In genomic region chr3:186807231-186807630, GRCh38 we compare ENCODE assay signal across 8 cellular contexts. TPM values are rescaled to one million over a fixed set of nuclear protein-coding genes. Genes with fewer than 3 reads are reported as not detected.
DNase-seq lines count a peak whose midpoint lies in the region; ATAC-seq, FAIRE-seq and TF ChIP-seq lines count a peak whose summit lies in the region.

No MANE protein-coding gene starts in this region.

- peak overlapping the region; percentile 82 to 95 (median 88) for H3K4me2 ChIP-seq in BLaER1 treated with 17β-estradiol and CSF1 and Interleukin-3, amounts not matched to agents 10 nM and 100 nM
- H3K4me2 ChIP-seq in astrocyte (ENCODE audit: low read length), result peak overlapping the region; percentile 93

- FAIRE-seq in astrocyte (lab: Jason Lieb, UNC), result no peak

- H3K27me3 Mint-ChIP-seq in IgD-negative memory B cell, result no peaks in the 10 kb centered on the region
- H3K27me3 Mint-ChIP-seq in astrocyte (ENCODE audit: low read depth, unreplicated experiment), result no peaks in the 10 kb centered on the region

- ATAC-seq in GM19467 (IDR thresholded peaks at IDR 0.05; ENCODE audit: unreplicated experiment), result no peak

- no peaks in the 10 kb centered on the region for H3K27me3 ChIP-seq in BLaER1 treated with 17β-estradiol and CSF1 and Interleukin-3, amounts not matched to agents 10 nM and 100 nM
- H3K27me3 ChIP-seq in astrocyte (ENCODE audit: insufficient read depth, low read length) (no peaks in the 10 kb centered on the region), mucosa of rectum (ENCODE audit: control insufficient read depth in 2 of 2, insufficient read depth in 2 of 2, low read length in 2 of 2) (no peaks in the 10 kb centered on the region), tibial nerve (no peaks in the 10 kb centered on the region)

- DNase-seq in astrocyte (ENCODE audit: low read depth), result no peak
- no peak for DNase-seq in tibial nerve (ENCODE audit: low spot score in 2 of 2)
- no peak for DNase-seq in cortex of kidney (lab: John Stamatoyannopoulos, UW)
- DNase-seq in globus pallidus (ENCODE audit: low spot score), result no peak

- no peak for TF ChIP-seq POLR2A in tibial nerve (IDR thresholded peaks at IDR 0.05)

- no peaks in the 10 kb centered on the region for H4K20me1 ChIP-seq in BLaER1 treated with 17β-estradiol and CSF1 and Interleukin-3, amounts not matched to agents 10 nM and 100 nM
- no peaks in the 10 kb centered on the region for H4K20me1 ChIP-seq in astrocyte (ENCODE audit: insufficient read depth, low read length)

- H3K4me3 Mint-ChIP-seq in IgD-negative memory B cell, result peak overlapping the region; percentile 96 to 99 (median 98)
- peak overlapping the region; percentile 92 for H3K4me3 Mint-ChIP-seq in astrocyte (ENCODE audit: unreplicated experiment)

- H3K4me3 ChIP-seq in BLaER1 treated with 17β-estradiol and CSF1 and Interleukin-3, amounts not matched to agents 10 nM and 100 nM, result peak overlapping the region; percentile 72 to 88 (median 84)
- H3K4me3 ChIP-seq in astrocyte (ENCODE audit: insufficient read depth, low read depth, low read length) (peak overlapping the region; percentile 99), mucosa of rectum (ENCODE audit: low read length in 2 of 2) (peak overlapping the region; percentile 82 to 99), tibial nerve (peak overlapping the region in 1 of 4 donors; percentile 71)

- no peak for TF ChIP-seq EP300 in tibial nerve (IDR thresholded peaks at IDR 0.05)

- H3K9me3 Mint-ChIP-seq in IgD-negative memory B cell (no peaks in the 10 kb centered on the region), astrocyte (ENCODE audit: unreplicated experiment) (no peaks in the 10 kb centered on the region)

- H3K4me1 Mint-ChIP-seq in IgD-negative memory B cell, result peaks cover 7 to 16% (median 10%) of the 10 kb centered on the region in 3 donors
- H3K4me1 Mint-ChIP-seq in astrocyte (ENCODE audit: low read depth, unreplicated experiment), result no peaks in the 10 kb centered on the region

- H3K79me2 ChIP-seq in astrocyte (ENCODE audit: insufficient read depth, low read length), result peaks cover 22% of the 10 kb centered on the region

- peak overlapping the region in 10 of 11 experiments; percentile 82 to 92 (median 90); a peak in 18 of 22 replicates for H3K9ac ChIP-seq in BLaER1 treated with 17β-estradiol and CSF1 and Interleukin-3, amounts not matched to agents 10 nM and 100 nM
- no peak overlapping the region for H3K9ac ChIP-seq in astrocyte (ENCODE audit: low read length)
- peak overlapping the region; percentile 85 to 87 for H3K9ac ChIP-seq in mucosa of rectum (ENCODE audit: low read depth in 1 of 2, low read length in 2 of 2)

- peaks cover 25 to 39% (median 28%) of the 10 kb centered on the region in 10 experiments for H3K4me1 ChIP-seq in BLaER1 treated with 17β-estradiol and CSF1 and Interleukin-3, amounts not matched to agents 10 nM and 100 nM
- peaks cover 15% of the 10 kb centered on the region for H3K4me1 ChIP-seq in astrocyte (ENCODE audit: insufficient read depth, low read length)
- peaks cover 7 to 8% of the 10 kb centered on the region in 2 donors for H3K4me1 ChIP-seq in mucosa of rectum (ENCODE audit: control insufficient read depth in 2 of 2, insufficient read depth in 2 of 2, low read length in 2 of 2)
- H3K4me1 ChIP-seq in tibial nerve, result peaks cover 0 to 22% (median 7%) of the 10 kb centered on the region in 4 donors

- TF ChIP-seq CTCF in astrocyte (IDR thresholded peaks at IDR 0.05; ENCODE audit: insufficient read depth, low read depth, low read length) (no peak), tibial nerve (IDR thresholded peaks at IDR 0.05) (no peak)

- 32 to 39% methylated on average over 5 of the region's 5 CpGs for WGBS in tibial nerve, 2 donors

- H3K9me3 ChIP-seq in BLaER1 treated with 17β-estradiol and CSF1 and Interleukin-3, amounts not matched to agents 10 nM and 100 nM (replicated peaks in 1 of 11), result no peaks in the 10 kb centered on the region
- no peaks in the 10 kb centered on the region for H3K9me3 ChIP-seq in astrocyte (ENCODE audit: insufficient read depth, low read depth, low read length)
- no peaks in the 10 kb centered on the region for H3K9me3 ChIP-seq in mucosa of rectum (ENCODE audit: control insufficient read depth in 2 of 2, low read length in 2 of 2)
- no peaks in the 10 kb centered on the region for H3K9me3 ChIP-seq in tibial nerve

- H3K27ac Mint-ChIP-seq in IgD-negative memory B cell, result peak overlapping the region; percentile 87 to 96 (median 93)
- no peak overlapping the region for H3K27ac Mint-ChIP-seq in astrocyte (ENCODE audit: unreplicated experiment)

- H3K27ac ChIP-seq in BLaER1 treated with 17β-estradiol and CSF1 and Interleukin-3, amounts not matched to agents 10 nM and 100 nM, result peak overlapping the region in 8 of 11 experiments; percentile 82 to 91 (median 89); a peak in 17 of 22 replicates
- H3K27ac ChIP-seq in astrocyte (ENCODE audit: low read depth, low read length) (no peak overlapping the region), mucosa of rectum (ENCODE audit: low read depth in 2 of 2, low read length in 2 of 2) (peak overlapping the region in 1 of 2 donors; percentile 89), tibial nerve (peak overlapping the region in 1 of 4 donors; percentile 84)

- H2AFZ ChIP-seq in astrocyte (ENCODE audit: low read depth, low read length), result no peak overlapping the region

- H3K36me3 Mint-ChIP-seq in IgD-negative memory B cell (peaks cover 2% of the 10 kb centered on the region), astrocyte (ENCODE audit: low read depth, unreplicated experiment) (no peaks in the 10 kb centered on the region)

- H3K36me3 ChIP-seq in BLaER1 treated with 17β-estradiol and CSF1 and Interleukin-3, amounts not matched to agents 10 nM and 100 nM, result peaks cover 0 to 29% (median 26%) of the 10 kb centered on the region in 11 experiments; a peak in 21 of 22 replicates
- no peaks in the 10 kb centered on the region for H3K36me3 ChIP-seq in astrocyte (ENCODE audit: insufficient read depth, low read length)
- H3K36me3 ChIP-seq in mucosa of rectum (ENCODE audit: control insufficient read depth in 2 of 2, insufficient read depth in 2 of 2, low read length in 2 of 2), result no peaks in the 10 kb centered on the region
- H3K36me3 ChIP-seq in tibial nerve, result peaks cover 0 to 19% (median 0%) of the 10 kb centered on the region in 3 donors

RNA-seq across cellular contexts. Expression of gene RFC4, which starts 0.9 kb away (rescaled TPM):
- 25.0 TPM for polyA plus RNA-seq in IgD-negative memory B cell
- total RNA-seq in astrocyte, result 9.2 and 13.1 TPM in 2 replicates
- 10 to 100 TPM in 3 of 4 donors, 1 to 10 TPM in 1; 5.4 to 14.2 (median 11.8) TPM for total RNA-seq in tibial nerve

RNA-seq across cellular contexts. Expression of gene EIF4A2, which starts 23.9 kb away (rescaled TPM):
- 220 TPM for polyA plus RNA-seq in IgD-negative memory B cell
- total RNA-seq in astrocyte, result 323 and 337 TPM in 2 replicates
- 100 to 1,000 TPM; 285 to 465 (median 364) TPM for total RNA-seq in tibial nerve

RNA-seq across cellular contexts. Expression of gene ADIPOQ, which starts 35.3 kb away (rescaled TPM):
- not detected for polyA plus RNA-seq in IgD-negative memory B cell
- not detected in 2 replicates for total RNA-seq in astrocyte
- 100 to 1,000 TPM in 3 of 4 donors, 10 to 100 TPM in 1; 70.8 to 213 (median 172) TPM for total RNA-seq in tibial nerve

Comparison
In these comparisons a context has a peak if more than half of its experiments do, and no peak if none do; other contexts are left out.
1. RNA of gene ADIPOQ, which starts 35.3 kb away (total RNA-seq): 70.8 to 213 TPM in tibial nerve; not detected in astrocyte; every median in the first group is over 10 times any median in the second.